ENCODE assay signal across 9 cellular contexts in the genomic region with DNA sequence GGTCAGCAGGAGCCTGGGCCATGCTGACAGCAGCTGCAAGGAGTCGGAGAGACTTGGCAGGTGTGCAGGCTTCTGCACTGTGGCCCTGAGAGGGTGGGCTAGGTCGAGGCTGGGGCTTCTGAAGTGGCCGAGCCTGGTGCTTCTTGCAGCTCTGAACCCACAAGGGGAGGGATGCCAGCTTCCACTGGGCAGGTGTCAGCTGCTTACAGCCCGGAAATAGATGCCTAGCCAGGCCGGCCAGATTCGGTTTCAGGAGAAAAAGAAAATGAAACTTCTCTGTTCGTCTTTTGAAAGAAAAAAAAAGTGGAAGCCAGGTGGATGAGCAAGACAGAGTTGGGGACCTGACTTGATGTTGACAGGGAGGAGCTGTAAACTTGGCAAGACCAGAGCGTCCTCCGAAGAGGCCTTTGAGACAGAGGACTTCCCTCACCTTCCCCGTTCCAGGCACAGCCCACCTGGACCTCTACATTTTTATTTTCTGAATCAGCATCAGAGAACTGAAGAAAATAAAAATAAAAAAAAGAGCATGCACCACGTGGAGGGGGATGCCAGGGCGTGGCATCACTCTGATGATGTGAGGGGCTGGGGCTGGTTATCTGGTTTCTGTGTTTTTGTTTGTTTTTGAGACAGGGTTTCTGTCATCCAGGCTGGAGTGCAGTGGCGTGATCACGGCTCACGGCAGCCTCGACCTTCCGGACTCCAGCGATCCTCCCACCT. TPM values are rescaled to one million over a fixed set of nuclear protein-coding genes. Genes with fewer than 3 reads are reported as not detected.
DNase-seq lines count a peak whose midpoint lies in the region; ATAC-seq, FAIRE-seq and TF ChIP-seq lines count a peak whose summit lies in the region.
"Had no signal": no experiment of that assay in that cellular context is flagged by ENCODE, and none has a peak within 500 bp of the region (broad histone marks: within the 10 kb centered on the region; RNA-seq: fewer than 3 reads in every experiment).

A gene with protein sequence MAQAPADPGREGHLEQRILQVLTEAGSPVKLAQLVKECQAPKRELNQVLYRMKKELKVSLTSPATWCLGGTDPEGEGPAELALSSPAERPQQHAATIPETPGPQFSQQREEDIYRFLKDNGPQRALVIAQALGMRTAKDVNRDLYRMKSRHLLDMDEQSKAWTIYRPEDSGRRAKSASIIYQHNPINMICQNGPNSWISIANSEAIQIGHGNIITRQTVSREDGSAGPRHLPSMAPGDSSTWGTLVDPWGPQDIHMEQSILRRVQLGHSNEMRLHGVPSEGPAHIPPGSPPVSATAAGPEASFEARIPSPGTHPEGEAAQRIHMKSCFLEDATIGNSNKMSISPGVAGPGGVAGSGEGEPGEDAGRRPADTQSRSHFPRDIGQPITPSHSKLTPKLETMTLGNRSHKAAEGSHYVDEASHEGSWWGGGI (minus strand): TSS at position 153 of the 717 bp plus-strand sequence. CDS start 131 bp downstream, at position 22.

- 21 to 44% (median 32%) methylated on average over 18 of the region's 18 CpGs for WGBS in small intestine, 3 donors

- peak; percentile 47 for ATAC-seq in GM21367 (IDR thresholded peaks at IDR 0.05; ENCODE audit: unreplicated experiment)

- H3K36me3 ChIP-seq in small intestine (ENCODE audit: control insufficient read depth in 2 of 2, insufficient read depth in 2 of 2, low read length in 2 of 2): no peaks in the 10 kb centered on the region

- no peak for TF ChIP-seq CTCF in GM13977 (IDR thresholded peaks at IDR 0.05; ENCODE audit: extremely low read depth, insufficient read depth, missing control alignments)

- H3K4me3 ChIP-seq in small intestine (ENCODE audit: low read depth in 1 of 2, low read length in 2 of 2): peak within 1 kb of the TSS; percentile 26 to 46

- peaks cover 0 to 3% of the 10 kb centered on the region in 2 donors for H3K4me1 ChIP-seq in small intestine (ENCODE audit: control insufficient read depth in 2 of 2, insufficient read depth in 1 of 2, low read depth in 1 of 2, low read length in 1 of 2)

- no peaks in the 10 kb centered on the region for H3K27me3 ChIP-seq in small intestine (ENCODE audit: control insufficient read depth in 2 of 2, insufficient read depth in 2 of 2, low read length in 2 of 2)

- DNase-seq in GM13977 (ENCODE audit: low spot score) (peak; percentile 86), HT-29 (ENCODE audit: low spot score) (peak; percentile 31), small intestine (peak; percentile 79), AG08396 (ENCODE audit: low spot score) (no peak), NCI-H128 (lab: John Stamatoyannopoulos, UW; ENCODE audit: unreplicated experiment) (no peak), NCI-H510A treated with DMSO at 0.1 percent for 48 hours (lab: John Stamatoyannopoulos, UW) (no peak)
- peak; percentile 41 for DNase-seq in activated effector memory CD4-positive, alpha-beta T cell treated with Interleukin-2 at 50 U/mL for 16 hours

- H3K27ac ChIP-seq in small intestine (ENCODE audit: low read depth in 1 of 2, low read length in 1 of 2): peak within 1 kb of the TSS; percentile 73 to 90

- FAIRE-seq in small intestine (lab: Jason Lieb, UNC): no peak

- in situ Hi-C loops in GM13977 (cut with MboI; ENCODE audit: low pct_unique_long_range_greater_than_20kb, low sequenced_read_pairs, unreplicated experiment): loop anchor here (25.0 kb wide), 1 partner anchor 592 kb away; no protein-coding TSS in a partner anchor

- no peaks in the 10 kb centered on the region for H3K9me3 ChIP-seq in small intestine (ENCODE audit: control insufficient read depth, low read depth)

RNA-seq across cellular contexts. Expression of the gene that starts here (rescaled TPM):
- total RNA-seq in HT-29 (2014; rRNA removed; shearing (Covaris generic)): 0.70 and 2.0 TPM in 2 replicates
- 1 to 10 TPM in 2 of 3 donors, under 1 TPM in 1; 0.45 to 2.7 (median 2.7) TPM for polyA plus RNA-seq in small intestine
- total RNA-seq: fibroblast of lung had no signal
- polyA plus RNA-seq: fibroblast of lung had no signal

Comparison
In these comparisons a context has a peak if more than half of its experiments do, and no peak if none do; other contexts are left out.
1. DNase-seq: peak in GM13977 (single experiment), HT-29 (single experiment), activated effector memory CD4-positive, alpha-beta T cell treated with Interleukin-2 at 50 U/mL for 16 hours (single experiment) and small intestine (single experiment); none in AG08396 (single experiment), NCI-H128 (single experiment) and NCI-H510A treated with DMSO at 0.1 percent for 48 hours (single experiment).